ENCODE assay signal across 22 cellular contexts in the genomic region with DNA sequence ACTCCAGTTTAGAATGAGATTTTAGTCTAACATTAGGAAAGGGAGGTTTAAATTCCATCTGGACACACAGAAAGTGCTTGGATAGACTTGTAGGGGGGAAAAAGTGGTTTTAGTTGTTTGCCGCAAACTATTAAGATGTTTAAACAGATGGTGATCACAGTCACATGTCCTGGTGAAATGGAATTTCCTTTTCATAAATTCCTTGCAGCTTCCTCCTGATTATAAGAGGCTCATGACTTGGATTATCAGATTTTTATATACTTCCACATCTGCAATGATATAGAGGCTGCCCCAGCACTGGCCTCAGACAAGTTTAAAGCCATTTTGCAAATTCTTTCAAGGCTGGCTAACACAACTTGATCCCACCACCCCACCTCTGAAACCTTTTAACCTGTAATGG.
A peak's percentile ranks its signal among the peaks of the same experiment; 100 is the strongest.
DNase-seq lines count a peak whose midpoint lies in the region; ATAC-seq and TF ChIP-seq lines count a peak whose summit lies in the region.
"Had no signal": no experiment of that assay in that cellular context is flagged by ENCODE, and none has a peak within 500 bp of the region (broad histone marks: within the 10 kb centered on the region; RNA-seq: fewer than 3 reads in every experiment).

No MANE protein-coding gene starts in this region.

- H3K4me2 ChIP-seq in HCT116 (ENCODE audit: low read length), result no peak overlapping the region

- peak overlapping the region; percentile 87 for H3K27ac Mint-ChIP-seq in chondrocyte (ENCODE audit: unreplicated experiment)
- H3K27ac Mint-ChIP-seq: natural killer cell treated with Interleukin-12 subunit alpha and Interleukin-12 subunit beta and Interleukin-15 and Interleukin-18, amount 100 ng/mL, for 72 hours had no signal

- no peak for ATAC-seq in HCT116
- no peak for ATAC-seq in HG03039 (IDR thresholded peaks at IDR 0.05; ENCODE audit: unreplicated experiment)
- no peak for ATAC-seq in body of pancreas
- ATAC-seq in GM21576 (IDR thresholded peaks at IDR 0.05; ENCODE audit: unreplicated experiment), result no peak
- ATAC-seq: natural killer cell treated with Interleukin-12 subunit alpha and Interleukin-12 subunit beta and Interleukin-15 and Interleukin-18, amount 100 ng/mL, for 72 hours had no signal

- peak overlapping the region; percentile 82 for H2AFZ ChIP-seq in HCT116 (ENCODE audit: low read depth, low read length, poor library complexity, severe bottlenecking)

- H3K4me3 ChIP-seq in AG04450 (ENCODE audit: low read depth, low read length), result no peak overlapping the region
- H3K4me3 ChIP-seq in HCT116 (replicated peaks in 1 of 2; ENCODE audit: low read depth in 1 of 2, low read length in 2 of 2), result no peak overlapping the region
- H3K4me3 ChIP-seq in body of pancreas, result no peak overlapping the region
- H3K4me3 ChIP-seq: breast epithelium, SJCRH30, uterus had no signal

- no peaks in the 10 kb centered on the region for H3K36me3 Mint-ChIP-seq in chondrocyte (ENCODE audit: low read depth)
- H3K36me3 Mint-ChIP-seq: natural killer cell treated with Interleukin-12 subunit alpha and Interleukin-12 subunit beta and Interleukin-15 and Interleukin-18, amount 100 ng/mL, for 72 hours had no signal

- no peaks in the 10 kb centered on the region for H3K79me2 ChIP-seq in HCT116 (ENCODE audit: insufficient read depth, low read length)

- peak overlapping the region; percentile 10; the same call in 1 of the 2 replicates for H3K9ac ChIP-seq in HCT116 (ENCODE audit: low read length)

- RAD21 ChIA-PET in HCT116 (lab: Charles Lee; ENCODE audit: low non-redundant PET in 1 of 2, low total read pairs in 2 of 2, uncharacterized antibody in 2 of 2, unreplicated experiment in 2 of 2), result no interaction called here

- TF ChIP-seq RAD21 in HCT116 (IDR thresholded peaks at IDR 0.05; ENCODE audit: low read depth), result no peak

- no TSS peak for BruUV-seq in HCT116 (replicated peaks; lab: Mats Ljungman, UMichigan)

- no peaks in the 10 kb centered on the region for H3K27me3 Mint-ChIP-seq in chondrocyte (ENCODE audit: low read depth)

- H3K4me3 Mint-ChIP-seq in chondrocyte (ENCODE audit: unreplicated experiment), result no peak overlapping the region
- H3K4me3 Mint-ChIP-seq: natural killer cell treated with Interleukin-12 subunit alpha and Interleukin-12 subunit beta and Interleukin-15 and Interleukin-18, amount 100 ng/mL, for 72 hours had no signal

- H3K36me3 ChIP-seq in HCT116 (ENCODE audit: control insufficient read depth in 1 of 2, insufficient read depth in 2 of 2, low read length in 2 of 2) (no peaks in the 10 kb centered on the region), body of pancreas (replicated peaks in 1 of 2; ENCODE audit: insufficient read depth in 1 of 2, low read depth in 2 of 2) (no peaks in the 10 kb centered on the region)
- H3K36me3 ChIP-seq: breast epithelium, SJCRH30, uterus had no signal

- TF ChIP-seq CTCF in AG04450 (IDR thresholded peaks at IDR 0.05; ENCODE audit: low read depth, low read length) (no peak), HCT116 (IDR thresholded peaks at IDR 0.05 in 2 of 3, conservative IDR thresholded peaks at IDR 0.05 in 1 of 3; ENCODE audit: borderline replicate concordance in 1 of 3, insufficient read depth in 1 of 3, low read depth in 2 of 3, low read length in 2 of 3) (no peak), chondrocyte (IDR thresholded peaks at IDR 0.05) (no peak), body of pancreas (IDR thresholded peaks at IDR 0.05) (no peak)

- peaks cover 3% of the 10 kb centered on the region for H3K9me3 Mint-ChIP-seq in chondrocyte (ENCODE audit: low read depth)
- H3K9me3 Mint-ChIP-seq: natural killer cell treated with Interleukin-12 subunit alpha and Interleukin-12 subunit beta and Interleukin-15 and Interleukin-18, amount 100 ng/mL, for 72 hours had no signal

- no peaks in the 10 kb centered on the region for H3K9me2 ChIP-seq in HCT116 (ENCODE audit: insufficient read depth)

- CTCF ChIA-PET in AG04450 (lab: Charles Lee) (no interaction called here), HCT116 (lab: Charles Lee) (no interaction called here)

- intact Hi-C loops in HCT116 (cut with micrococcal nuclease), result loop anchor here (10.0 kb wide), 1 partner anchor 817 kb away; the partner anchor contains the start of gene DNAJC1
- intact Hi-C loops in body of pancreas (cut with DNase I), result no loop called here

- no peaks in the 10 kb centered on the region for H3K27me3 ChIP-seq in AG04450 (ENCODE audit: control insufficient read depth, insufficient read depth, low read length)
- H3K27me3 ChIP-seq in HCT116 (ENCODE audit: insufficient read depth, low read length), result no peaks in the 10 kb centered on the region
- no peaks in the 10 kb centered on the region for H3K27me3 ChIP-seq in body of pancreas
- H3K27me3 ChIP-seq: breast epithelium, SJCRH30, uterus had no signal

- H3K27ac ChIP-seq in AG04450 (ENCODE audit: low read depth, low read length) (peak overlapping the region; percentile 49), HCT116 (ENCODE audit: low read depth, low read length) (no peak overlapping the region), body of pancreas (no peak overlapping the region)
- H3K27ac ChIP-seq: breast epithelium, SJCRH30, uterus had no signal

- no peaks in the 10 kb centered on the region for H4K20me1 ChIP-seq in HCT116 (ENCODE audit: insufficient read depth)

- no peaks in the 10 kb centered on the region; the same call in 1 of the 2 replicates for H3K9me3 ChIP-seq in AG04450 (ENCODE audit: control insufficient read depth, insufficient read depth, low read length)
- H3K9me3 ChIP-seq in HCT116 (ENCODE audit: control insufficient read depth in 1 of 2, insufficient read depth in 1 of 2, low read depth in 1 of 2, low read length in 2 of 2), result no peaks in the 10 kb centered on the region
- H3K9me3 ChIP-seq in body of pancreas, result no peaks in the 10 kb centered on the region
- H3K9me3 ChIP-seq: breast epithelium, SJCRH30, uterus had no signal

- no peak for DNase-seq in AG04450 (ENCODE audit: low read depth, low spot score)
- DNase-seq in HCT116 (ENCODE audit: low read depth, low spot score), result no peak
- no peak for DNase-seq in chondrocyte (ENCODE audit: low spot score)
- peak; percentile 33 for DNase-seq in hepatic stellate cell (ENCODE audit: low spot score)
- DNase-seq in body of pancreas, result no peak
- no peak for DNase-seq in NCI-H1436 treated with DMSO at 0.1 percent for 48 hours (lab: John Stamatoyannopoulos, UW)
- DNase-seq: activated CD4-positive, alpha-beta T cell treated with anti-CD3 and anti-CD28 coated beads for 48 hours; activated naive CD4-positive, alpha-beta T cell treated with Interleukin-2 at 50 U/mL for 16 hours; Caco-2; effector memory CD4-positive, alpha-beta T cell; GF-D8; glutamatergic neuron; MM.1S; NCI-H1930; NCI-H446 treated with DMSO at 0.1 percent for 48 hours; SJCRH30; stimulated activated CD4-positive, alpha-beta T cell treated with anti-CD3 and anti-CD28 coated beads, Interleukin-1b, Interleukin-23, amount 100 ng/mL, for 48 hours; uterus had no signal

- H3K4me1 ChIP-seq in HCT116 (ENCODE audit: control insufficient read depth in 1 of 2, insufficient read depth in 2 of 2, low read length in 2 of 2) (peaks cover 46 to 70% of the 10 kb centered on the region in 2 experiments), body of pancreas (no peaks in the 10 kb centered on the region)
- H3K4me1 ChIP-seq: breast epithelium, uterus had no signal

- POLR2A ChIA-PET in AG04450 (lab: Yijun Ruan, JAX) (no interaction called here), HCT116 (lab: Charles Lee) (no interaction called here)

- H3K4me1 Mint-ChIP-seq in chondrocyte (ENCODE audit: low read depth), result peaks cover 43% of the 10 kb centered on the region

- WGBS in body of pancreas, 2 donors, result 68 to 87% methylated on average over 1 of the region's 1 CpG

- TF ChIP-seq POLR2A in HCT116 (IDR thresholded peaks at IDR 0.05; ENCODE audit: borderline replicate concordance, extremely low read depth, insufficient read depth, insufficient read length), result no peak
- no peak for TF ChIP-seq POLR2A in body of pancreas (IDR thresholded peaks at IDR 0.05)

TF ChIP-seq in HCT116, 20 proteins besides CTCF, POLR2A, EP300 and RAD21 (continues in another document):
- TF ChIP-seq ELF1 (IDR thresholded peaks at IDR 0.05; ENCODE audit: borderline replicate concordance, low read depth) (no peak), SRF (IDR thresholded peaks at IDR 0.05; ENCODE audit: low read depth) (no peak), ZNF274 (IDR thresholded peaks at IDR 0.05; ENCODE audit: low read depth, low read length) (no peak), CBX3 (IDR thresholded peaks at IDR 0.05; ENCODE audit: low read depth) (no peak), ZFX (IDR thresholded peaks at IDR 0.05) (no peak), EZH2phosphoT487 (IDR thresholded peaks at IDR 0.05; ENCODE audit: borderline replicate concordance) (no peak), SIN3A (IDR thresholded peaks at IDR 0.05; ENCODE audit: low read depth) (no peak), SP1 (IDR thresholded peaks at IDR 0.05; ENCODE audit: low read depth) (no peak), EZH2 (IDR thresholded peaks at IDR 0.05) (no peak), EGR1 (IDR thresholded peaks at IDR 0.05; ENCODE audit: low read depth) (no peak), ATF3 (IDR thresholded peaks at IDR 0.05) (no peak), POLR2AphosphoS5 (IDR thresholded peaks at IDR 0.05; ENCODE audit: low read depth, low read length) (no peak), FOSL1 (IDR thresholded peaks at IDR 0.05; ENCODE audit: low read depth) (no peak), TCF7L2 (IDR thresholded peaks at IDR 0.05; ENCODE audit: borderline replicate concordance, extremely low read depth, insufficient read depth, insufficient read length) (no peak)
- TF ChIP-seq, protein P1, sequence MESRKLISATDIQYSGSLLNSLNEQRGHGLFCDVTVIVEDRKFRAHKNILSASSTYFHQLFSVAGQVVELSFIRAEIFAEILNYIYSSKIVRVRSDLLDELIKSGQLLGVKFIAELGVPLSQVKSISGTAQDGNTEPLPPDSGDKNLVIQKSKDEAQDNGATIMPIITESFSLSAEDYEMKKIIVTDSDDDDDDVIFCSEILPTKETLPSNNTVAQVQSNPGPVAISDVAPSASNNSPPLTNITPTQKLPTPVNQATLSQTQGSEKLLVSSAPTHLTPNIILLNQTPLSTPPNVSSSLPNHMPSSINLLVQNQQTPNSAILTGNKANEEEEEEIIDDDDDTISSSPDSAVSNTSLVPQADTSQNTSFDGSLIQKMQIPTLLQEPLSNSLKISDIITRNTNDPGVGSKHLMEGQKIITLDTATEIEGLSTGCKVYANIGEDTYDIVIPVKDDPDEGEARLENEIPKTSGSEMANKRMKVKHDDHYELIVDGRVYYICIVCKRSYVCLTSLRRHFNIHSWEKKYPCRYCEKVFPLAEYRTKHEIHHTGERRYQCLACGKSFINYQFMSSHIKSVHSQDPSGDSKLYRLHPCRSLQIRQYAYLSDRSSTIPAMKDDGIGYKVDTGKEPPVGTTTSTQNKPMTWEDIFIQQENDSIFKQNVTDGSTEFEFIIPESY (IDR thresholded peaks at IDR 0.05; ENCODE audit: extremely low read depth, insufficient replicate concordance, low read length), result no peak
